15 cellular contexts compared by ENCODE assay signal in genomic region chr2:42234056-42234455, GRCh38.
DNase-seq lines count a peak whose midpoint lies in the region; ATAC-seq, FAIRE-seq and TF ChIP-seq lines count a peak whose summit lies in the region.
"Had no signal": no experiment of that assay in that cellular context is flagged by ENCODE, and none has a peak within 500 bp of the region (broad histone marks: within the 10 kb centered on the region; RNA-seq: fewer than 3 reads in every experiment).

No MANE protein-coding gene starts in this region.

- peak overlapping the region; percentile 86 for H3K27ac Mint-ChIP-seq in mesothelial cell of epicardium
- H3K27ac Mint-ChIP-seq: activated CD4-positive, alpha-beta T cell treated with anti-CD3 and anti-CD28 coated beads, Interleukin-2, amount 10 ng/mL, durations not matched to agents 7 days and 5 days; B cell had no signal

- no peaks in the 10 kb centered on the region for H3K79me2 ChIP-seq in endothelial cell of umbilical vein (ENCODE audit: control insufficient read depth, insufficient read depth, low read length)

- FAIRE-seq in endothelial cell of umbilical vein (lab: Jason Lieb, UNC), result no peak

- POLR2A ChIA-PET in endothelial cell of umbilical vein (lab: Charles Lee), result no interaction called here

- H3K27ac ChIP-seq in HUES6 (ENCODE audit: low read depth, low read length), result 0 out of 2 replicates have a peak overlapping the region, but pooled peaks have one; percentile 29
- H3K27ac ChIP-seq in endothelial cell of umbilical vein (ENCODE audit: insufficient read depth, low read depth, low read length), result no peak overlapping the region

- H3K36me3 Mint-ChIP-seq in mesothelial cell of epicardium, result no peaks in the 10 kb centered on the region

- H3K36me3 ChIP-seq in HUES6 (ENCODE audit: control insufficient read depth, insufficient read depth, low read length) (no peaks in the 10 kb centered on the region), endothelial cell of umbilical vein (ENCODE audit: control insufficient read depth in 2 of 2, extremely low read depth in 1 of 2, insufficient read depth in 2 of 2, low read length in 2 of 2) (no peaks in the 10 kb centered on the region), HAP-1 (replicated peaks) (no peaks in the 10 kb centered on the region)
- H3K36me3 ChIP-seq: esophagus muscularis mucosa had no signal

- dilution Hi-C loops in endothelial cell of umbilical vein (cut with MboI; ENCODE audit: extremely low pct_ligation_motif_present, low sequenced_read_pairs), result no loop called here

- peaks cover 12% of the 10 kb centered on the region; the same call in 1 of the 2 replicates for H3K4me1 ChIP-seq in HUES6 (ENCODE audit: control insufficient read depth, insufficient read depth, low read length)
- H3K4me1 ChIP-seq in endothelial cell of umbilical vein (ENCODE audit: control insufficient read depth, extremely low read depth, insufficient read depth, low read length), result peaks cover 4% of the 10 kb centered on the region
- peaks cover 7% of the 10 kb centered on the region for H3K4me1 ChIP-seq in HAP-1

- ATAC-seq in HG03095 (IDR thresholded peaks at IDR 0.05; ENCODE audit: unreplicated experiment), result no peak
- ATAC-seq: activated T-helper 17 cell treated with anti-CD3 and anti-CD28 coated beads, Interleukin-2, amount 50 U/mL, for 72 hours; T-cell had no signal

- TF ChIP-seq POLR2A in endothelial cell of umbilical vein (IDR thresholded peaks at IDR 0.05; ENCODE audit: low read depth, low read length), result no peak

- no peaks in the 10 kb centered on the region for H3K9me1 ChIP-seq in endothelial cell of umbilical vein (replicated peaks; ENCODE audit: control insufficient read depth, extremely low read depth, insufficient read depth, low read length)

- peak; percentile 71 for DNase-seq in AG10803 (ENCODE audit: low read depth)
- DNase-seq in endothelial cell of umbilical vein (ENCODE audit: low read depth, low spot score), result peak; percentile 49
- no peak for DNase-seq in mesothelial cell of epicardium (ENCODE audit: low spot score in 2 of 2, unreplicated experiment in 2 of 2)
- no peak for DNase-seq in NCI-H510A treated with DMSO at 0.1 percent for 48 hours (lab: John Stamatoyannopoulos, UW)
- no peak for DNase-seq in anterior cingulate cortex (lab: John Stamatoyannopoulos, UW)
- DNase-seq in HAP-1 (ENCODE audit: low spot score in 2 of 2), result no peak
- DNase-seq: activated CD4-positive, alpha-beta T cell treated with anti-CD3 and anti-CD28 coated beads, Interleukin-2, amount 10 ng/mL, durations not matched to agents 7 days and 5 days; central memory CD4-positive, alpha-beta T cell; occipital lobe; T-cell had no signal

- no peak overlapping the region for H3K9ac ChIP-seq in HUES6 (ENCODE audit: low read length)
- H3K9ac ChIP-seq in endothelial cell of umbilical vein (replicated peaks; ENCODE audit: extremely low read depth, insufficient read depth, low read length), result no peak overlapping the region

- H3K27me3 ChIP-seq in HUES6 (ENCODE audit: control insufficient read depth, insufficient read depth, low read length) (no peaks in the 10 kb centered on the region), endothelial cell of umbilical vein (ENCODE audit: control insufficient read depth in 2 of 2, insufficient read depth in 2 of 2, low read length in 2 of 2) (no peaks in the 10 kb centered on the region), HAP-1 (ENCODE audit: low read depth) (no peaks in the 10 kb centered on the region)
- H3K27me3 ChIP-seq: esophagus muscularis mucosa had no signal

- H3K9me3 Mint-ChIP-seq in mesothelial cell of epicardium, result no peaks in the 10 kb centered on the region
- H3K9me3 Mint-ChIP-seq: activated CD4-positive, alpha-beta T cell treated with anti-CD3 and anti-CD28 coated beads, Interleukin-2, amount 10 ng/mL, durations not matched to agents 7 days and 5 days; activated T-helper 17 cell treated with anti-CD3 and anti-CD28 coated beads, Interleukin-2, amount 50 U/mL, for 72 hours; T-cell had no signal

- BruUV-seq in endothelial cell of umbilical vein (replicated peaks; lab: Mats Ljungman, UMichigan), result no TSS peak

- H3K4me3 Mint-ChIP-seq in mesothelial cell of epicardium, result no peak overlapping the region
- H3K4me3 Mint-ChIP-seq: activated CD4-positive, alpha-beta T cell treated with anti-CD3 and anti-CD28 coated beads, Interleukin-2, amount 10 ng/mL, durations not matched to agents 7 days and 5 days; activated T-helper 17 cell treated with anti-CD3 and anti-CD28 coated beads, Interleukin-2, amount 50 U/mL, for 72 hours; B cell; T-cell had no signal

- CTCF ChIA-PET in endothelial cell of umbilical vein (lab: Charles Lee), result interaction anchor here (1.0 to 2.0 kb wide), 7 partner anchors 11 to 138 kb away, joined by 3 to 7 read pairs (median 4); no protein-coding TSS in a partner anchor

- intact Hi-C loops in endothelial cell of umbilical vein (cut with micrococcal nuclease), result no loop called here

- TF ChIP-seq CTCF in AG10803 (conservative IDR thresholded peaks at IDR 0.05; ENCODE audit: low read length) (no peak), endothelial cell of umbilical vein (IDR thresholded peaks at IDR 0.05; ENCODE audit: extremely low read depth in 1 of 2, insufficient read depth in 1 of 2, low read depth in 1 of 2, low read length in 2 of 2) (no peak), mesothelial cell of epicardium (IDR thresholded peaks at IDR 0.05; ENCODE audit: unreplicated experiment) (no peak)

- no peak overlapping the region for H3K4me3 ChIP-seq in AG10803 (ENCODE audit: low read length)
- no peak overlapping the region for H3K4me3 ChIP-seq in HUES6 (ENCODE audit: low read depth, low read length)
- no peak overlapping the region for H3K4me3 ChIP-seq in endothelial cell of umbilical vein (replicated peaks in 1 of 3; ENCODE audit: insufficient read depth in 1 of 3, low read depth in 1 of 3, low read length in 3 of 3)
- no peak overlapping the region for H3K4me3 ChIP-seq in HAP-1
- H3K4me3 ChIP-seq: esophagus muscularis mucosa had no signal

- H4K20me1 ChIP-seq in endothelial cell of umbilical vein (replicated peaks; ENCODE audit: control insufficient read depth, extremely low read depth, insufficient read depth, low read length), result no peaks in the 10 kb centered on the region

- no peak overlapping the region for H3K4me2 ChIP-seq in endothelial cell of umbilical vein (ENCODE audit: insufficient read depth, low read length)

- H3K27me3 Mint-ChIP-seq in mesothelial cell of epicardium (ENCODE audit: low read depth), result peaks cover 1% of the 10 kb centered on the region
- H3K27me3 Mint-ChIP-seq: activated CD4-positive, alpha-beta T cell treated with anti-CD3 and anti-CD28 coated beads, Interleukin-2, amount 10 ng/mL, durations not matched to agents 7 days and 5 days; activated T-helper 17 cell treated with anti-CD3 and anti-CD28 coated beads, Interleukin-2, amount 50 U/mL, for 72 hours; B cell; T-cell had no signal

- H2AFZ ChIP-seq in endothelial cell of umbilical vein (ENCODE audit: low read depth, low read length), result no peak overlapping the region

- in situ Hi-C loops in HAP-1 (cut with MboI; ENCODE audit: low sequenced_read_pairs), result loop anchor here (10.0 kb wide), 1 partner anchor 139 kb away; no protein-coding TSS in a partner anchor

- H3K9me3 ChIP-seq in HUES6 (ENCODE audit: control insufficient read depth, insufficient read depth, low read depth, low read length) (no peaks in the 10 kb centered on the region), endothelial cell of umbilical vein (replicated peaks; ENCODE audit: control insufficient read depth, insufficient read depth, low read length) (no peaks in the 10 kb centered on the region), HAP-1 (no peaks in the 10 kb centered on the region)
- H3K9me3 ChIP-seq: esophagus muscularis mucosa had no signal

- H3K4me1 Mint-ChIP-seq in mesothelial cell of epicardium, result peaks cover 38% of the 10 kb centered on the region

TF ChIP-seq in endothelial cell of umbilical vein, 7 proteins besides CTCF, POLR2A, EP300 and RAD21:
- TF ChIP-seq MYC (IDR thresholded peaks at IDR 0.05; ENCODE audit: low read depth, low read length) (no peak), POLR2AphosphoS5 (IDR thresholded peaks at IDR 0.05; ENCODE audit: insufficient read depth, low read depth, low read length) (no peak), EZH2 (IDR thresholded peaks at IDR 0.05; ENCODE audit: borderline replicate concordance, low read depth, low read length, severe bottlenecking) (no peak), FOS (IDR thresholded peaks at IDR 0.05; ENCODE audit: borderline replicate concordance, insufficient read depth, low read length) (no peak), MAX (IDR thresholded peaks at IDR 0.05; ENCODE audit: insufficient read depth, insufficient read length) (no peak), GATA2 (IDR thresholded peaks at IDR 0.05; ENCODE audit: insufficient read depth, insufficient read length, low read depth, low read length) (no peak), JUN (IDR thresholded peaks at IDR 0.05; ENCODE audit: borderline replicate concordance, insufficient read depth, insufficient read length, low read depth) (no peak)
TF ChIP-seq in endothelial cell of umbilical vein: peak in this region for 0.

Comparison
In these comparisons a context has a peak if more than half of its experiments do, and no peak if none do; other contexts are left out.
1. DNase-seq: peak in AG10803 (single experiment) and endothelial cell of umbilical vein (single experiment); none in mesothelial cell of epicardium (0 of 2), NCI-H510A treated with DMSO at 0.1 percent for 48 hours (single experiment), anterior cingulate cortex (0 of 58) and HAP-1 (0 of 2).